1 cellular context compared by ENCODE assay signal in the genomic region with DNA sequence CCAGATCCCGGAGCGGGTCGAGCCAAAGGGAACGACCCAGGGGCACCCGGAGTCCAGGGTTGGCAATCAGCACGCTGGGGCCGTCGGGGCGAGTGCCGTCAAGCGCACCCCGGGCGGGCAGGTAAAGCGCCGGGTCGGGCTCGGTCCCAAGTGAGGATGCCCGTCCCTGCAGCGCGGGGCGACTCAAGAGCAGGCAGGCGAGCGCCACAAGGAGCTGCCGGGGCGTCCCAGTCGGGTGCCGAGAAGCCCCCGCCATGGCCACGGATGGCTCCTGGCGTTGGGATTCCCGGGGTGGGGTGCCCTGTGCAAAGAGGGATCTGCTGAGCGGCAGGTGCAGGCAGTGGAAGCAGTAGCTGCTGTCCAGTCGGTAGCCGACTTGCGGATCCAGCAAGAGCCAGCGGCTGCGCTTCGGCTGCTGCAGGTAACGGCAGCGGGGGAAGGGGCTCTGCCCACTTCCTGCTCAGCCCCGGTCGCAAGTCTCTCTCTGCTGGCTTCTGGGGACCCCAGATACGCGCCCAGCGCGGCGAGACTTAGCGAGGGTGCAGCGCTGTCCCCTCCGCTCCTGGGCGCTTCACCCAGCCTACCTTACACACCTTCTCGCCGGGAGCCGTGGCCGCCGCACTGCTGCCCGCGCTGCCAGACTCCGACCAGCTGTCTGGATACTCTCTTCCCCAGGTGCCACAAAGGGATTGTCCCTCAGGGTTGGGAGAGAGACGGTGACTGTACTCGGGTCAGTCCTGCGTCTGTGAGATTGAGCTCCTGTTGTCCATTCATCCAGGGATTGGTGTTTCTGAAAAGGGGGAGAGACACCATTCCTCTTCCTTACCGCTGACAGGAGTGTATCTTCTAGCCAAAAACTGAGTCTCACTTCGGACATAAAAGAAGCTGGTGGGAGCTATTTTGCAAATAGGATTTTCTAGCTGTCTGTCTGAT.
TF ChIP-seq lines count a peak whose summit lies in the region.

Gene FREM3 (minus strand): TSS at position 256 of the 933 bp plus-strand sequence. CDS start 0 bp downstream, at position 256.

TF ChIP-seq in K562, 482 proteins besides CTCF, POLR2A, EP300 and RAD21:
- TF ChIP-seq ELF2 (CRISPR knock-in tag; IDR thresholded peaks at IDR 0.05) (no peak), MCM5 (IDR thresholded peaks at IDR 0.05; ENCODE audit: low read depth) (no peak), BCL6 (CRISPR knock-in tag; IDR thresholded peaks at IDR 0.05) (no peak)
